In the genomic region with DNA sequence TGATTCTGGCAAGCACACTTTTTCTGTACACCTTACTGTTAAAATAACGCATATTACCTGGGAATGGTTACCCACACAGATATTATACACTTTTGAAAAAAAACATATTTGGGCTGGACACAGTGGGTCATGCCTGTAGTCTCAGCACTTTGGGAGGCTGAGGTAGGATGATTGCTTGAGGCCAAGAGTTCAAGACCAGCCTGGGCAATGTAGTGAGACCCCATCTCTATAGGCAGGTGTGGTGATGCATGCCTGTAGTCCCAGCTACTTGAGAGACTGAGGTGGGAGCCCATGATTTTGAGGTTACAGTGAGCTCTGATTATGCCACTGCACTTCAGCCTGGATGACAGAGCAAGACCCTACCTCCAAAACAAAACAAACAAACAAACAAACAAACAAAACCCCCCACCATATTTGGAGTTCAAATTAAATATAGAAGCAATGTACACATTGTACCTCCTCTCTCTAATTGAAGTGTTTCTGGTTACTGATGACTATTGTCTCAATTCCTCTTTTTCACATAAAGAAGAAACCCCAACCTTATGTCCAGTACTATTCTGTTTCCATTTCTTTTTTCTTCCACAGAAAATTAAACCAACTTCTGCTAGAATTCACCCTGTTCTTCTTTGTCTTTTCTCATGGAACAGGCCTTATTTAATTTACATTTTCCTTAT, we compare ENCODE assay signal across 15 cellular contexts.
DNase-seq lines count a peak whose midpoint lies in the region; ATAC-seq, FAIRE-seq and TF ChIP-seq lines count a peak whose summit lies in the region.
"Had no signal": no experiment of that assay in that cellular context is flagged by ENCODE, and none has a peak within 500 bp of the region (broad histone marks: within the 10 kb centered on the region; RNA-seq: fewer than 3 reads in every experiment).

No MANE protein-coding gene starts in this region.

- intact Hi-C loops in posterior vena cava (cut with DNase I): no loop called here

- H3K4me1 Mint-ChIP-seq in activated T-cell treated with anti-CD3 and anti-CD28 coated beads, Interleukin-2, amount 50 U/mL, for 4 hours (ENCODE audit: low read depth): peaks cover 4% of the 10 kb centered on the region
- H3K4me1 Mint-ChIP-seq: neural crest cell had no signal

- H3K4me3 Mint-ChIP-seq in activated T-cell treated with anti-CD3 and anti-CD28 coated beads, Interleukin-2, amount 50 U/mL, for 4 hours: no peak overlapping the region
- H3K4me3 Mint-ChIP-seq: CD8-positive, alpha-beta T cell; immature natural killer cell; neural crest cell had no signal

- H3K27me3 Mint-ChIP-seq in activated T-cell treated with anti-CD3 and anti-CD28 coated beads, Interleukin-2, amount 50 U/mL, for 4 hours (ENCODE audit: low read depth): peaks cover 13% of the 10 kb centered on the region

- TF ChIP-seq CTCF in GM10248 (IDR thresholded peaks at IDR 0.05; ENCODE audit: control extremely low read depth, extremely low read depth, low read depth, missing control alignments): no peak

- POLR2A ChIA-PET in GM10248 (lab: Yijun Ruan, JAX): no interaction called here

- CTCF ChIA-PET in GM10248 (lab: Yijun Ruan, JAX): interaction anchor here (0.6 to 6.2 kb wide), 11 partner anchors 13 to 183 kb away, joined by 3 to 47 read pairs (median 5); no protein-coding TSS in a partner anchor

- FAIRE-seq in GM19239 (lab: Jason Lieb, UNC): peak; percentile 49

- H3K36me3 Mint-ChIP-seq in activated T-cell treated with anti-CD3 and anti-CD28 coated beads, Interleukin-2, amount 50 U/mL, for 4 hours (ENCODE audit: insufficient read depth): no peaks in the 10 kb centered on the region
- H3K36me3 Mint-ChIP-seq: CD8-positive, alpha-beta T cell; immature natural killer cell had no signal

- peak; percentile 75 for ATAC-seq in HG02798 (IDR thresholded peaks at IDR 0.05; ENCODE audit: poor library complexity, unreplicated experiment)
- ATAC-seq in HG03469 (IDR thresholded peaks at IDR 0.05; ENCODE audit: unreplicated experiment): peak; percentile 75
- ATAC-seq in HG02759 (IDR thresholded peaks at IDR 0.05; ENCODE audit: unreplicated experiment): no peak
- ATAC-seq in activated T-cell treated with anti-CD3 and anti-CD28 coated beads, Interleukin-2, amount 50 U/mL, for 4 hours: no peak
- ATAC-seq: CD8-positive, alpha-beta T cell; Panc1 had no signal

- DNase-seq in GM10248 (ENCODE audit: extremely low spot score): peak; percentile 51
- DNase-seq in GM19239 (ENCODE audit: insufficient read length, low spot score): no peak
- no peak for DNase-seq in activated T-cell treated with anti-CD3 and anti-CD28 coated beads, Interleukin-2, amount 50 U/mL, for 4 hours
- no peak for DNase-seq in posterior vena cava (ENCODE audit: low spot score)
- DNase-seq in SW 1271 (lab: John Stamatoyannopoulos, UW): no peak
- DNase-seq: anterior cingulate cortex; CD8-positive, alpha-beta T cell; immature natural killer cell; mammary epithelial cell; NCI-H187 had no signal

- no peaks in the 10 kb centered on the region for H3K9me3 Mint-ChIP-seq in activated T-cell treated with anti-CD3 and anti-CD28 coated beads, Interleukin-2, amount 50 U/mL, for 4 hours
- H3K9me3 Mint-ChIP-seq: CD8-positive, alpha-beta T cell; immature natural killer cell; neural crest cell had no signal

Comparison
In these comparisons a context has a peak if more than half of its experiments do, and no peak if none do; other contexts are left out.
1. ATAC-seq: peak in HG02798 (single experiment) and HG03469 (single experiment); none in HG02759 (single experiment) and activated T-cell treated with anti-CD3 and anti-CD28 coated beads, Interleukin-2, amount 50 U/mL, for 4 hours (0 of 2).